ENCODE assay signal across 9 cellular contexts in genomic region chr12:46549527-46550265, GRCh38.
DNase-seq lines count a peak whose midpoint lies in the region; ATAC-seq, FAIRE-seq and TF ChIP-seq lines count a peak whose summit lies in the region.
"Had no signal": no experiment of that assay in that cellular context is flagged by ENCODE, and none has a peak within 500 bp of the region (broad histone marks: within the 10 kb centered on the region; RNA-seq: fewer than 3 reads in every experiment).

No MANE protein-coding gene starts in this region.

- H3K4me3 Mint-ChIP-seq in HFFc6, result peak overlapping the region; percentile 75

- H4K20me1 ChIP-seq in K562 (replicated peaks; ENCODE audit: control insufficient read depth, insufficient read depth, low read length), result no peaks in the 10 kb centered on the region

- FAIRE-seq in K562 (lab: Jason Lieb, UNC), result peak; percentile 83
- FAIRE-seq: small intestine had no signal

- TF ChIP-seq POLR2A in K562 (conservative IDR thresholded peaks at IDR 0.05), result no peak
- TF ChIP-seq POLR2A in tibial nerve (IDR thresholded peaks at IDR 0.05), result no peak

- TSS peak; percentile 98 for BruUV-seq in K562 (replicated peaks; lab: Mats Ljungman, UMichigan)

- H3K27ac ChIP-seq in K562 (ENCODE audit: extremely low read depth, low read depth, low read length), result peak overlapping the region; percentile 78
- no peak overlapping the region for H3K27ac ChIP-seq in tibial nerve

- TF ChIP-seq EP300 in K562 (IDR thresholded peaks at IDR 0.05; ENCODE audit: low read length), result peak; percentile 94
- TF ChIP-seq EP300 in tibial nerve (IDR thresholded peaks at IDR 0.05), result no peak

- peak overlapping the region; percentile 87 for H2AFZ ChIP-seq in K562 (ENCODE audit: low read depth, low read length)

- CTCF ChIA-PET in K562 (lab: Yijun Ruan, JAX; ENCODE audit: low intra/inter-chr PET ratio), result no interaction called here

- H3K36me3 Mint-ChIP-seq in HFFc6 (ENCODE audit: low read depth), result peaks cover 12% of the 10 kb centered on the region

- intact Hi-C loops in K562 (cut with micrococcal nuclease), result loop anchor here (10.0 kb wide), 1 partner anchor 285 kb away; the partner anchor contains the start of gene SLC38A1

- H3K4me3 ChIP-seq in K562 (no peak overlapping the region), tibial nerve (no peak overlapping the region)

- H3K4me1 ChIP-seq in K562 (replicated peaks in 1 of 2; ENCODE audit: control insufficient read depth in 2 of 2, insufficient read depth in 2 of 2, low read length in 2 of 2), result peaks cover 0 to 47% of the 10 kb centered on the region in 2 experiments; a peak in 4 of 5 replicates
- H3K4me1 ChIP-seq in tibial nerve, result peaks cover 0 to 14% (median 0%) of the 10 kb centered on the region in 4 donors

- no peaks in the 10 kb centered on the region for H3K27me3 Mint-ChIP-seq in HFFc6 (ENCODE audit: insufficient read depth)

- ATAC-seq in K562, result peak; percentile 98
- no peak for ATAC-seq in HG02981 (IDR thresholded peaks at IDR 0.05; ENCODE audit: unreplicated experiment)
- ATAC-seq in GM18909 (IDR thresholded peaks at IDR 0.05; ENCODE audit: poor library complexity, unreplicated experiment), result no peak

- peak overlapping the region; percentile 98 for H3K27ac Mint-ChIP-seq in HFFc6

- under 1% methylated on average over 7 of the region's 7 CpGs for WGBS in K562 (ENCODE audit: insufficient coverage, low coverage, missing lambda C conversion rate)
- 65 to 73% methylated on average over 7 of the region's 7 CpGs for WGBS in tibial nerve, 2 donors

- TF ChIP-seq CTCF in HFFc6 (IDR thresholded peaks at IDR 0.05), result no peak
- TF ChIP-seq CTCF in K562 (IDR thresholded peaks at IDR 0.05 in 2 of 3, conservative IDR thresholded peaks at IDR 0.05 in 1 of 3; ENCODE audit: insufficient read depth in 2 of 3, low read depth in 1 of 3, low read length in 3 of 3), result no peak
- no peak for TF ChIP-seq CTCF in tibial nerve (IDR thresholded peaks at IDR 0.05)

- in situ Hi-C loops in K562 (cut with MboI), result no loop called here

- no peaks in the 10 kb centered on the region for H3K79me2 ChIP-seq in K562 (ENCODE audit: control insufficient read depth, insufficient read depth, low read length)

- POLR2A ChIA-PET in K562 (lab: Yijun Ruan, JAX), result interaction anchor here (1.1 kb wide), 1 partner anchor 26 kb away, joined by 4 read pairs; no protein-coding TSS in a partner anchor

- H3K9me3 Mint-ChIP-seq in HFFc6, result peaks cover 7% of the 10 kb centered on the region; the same call in 1 of the 2 replicates

- peak overlapping the region in 1 of 2 experiments; percentile 43; a peak in 2 of 4 replicates for H3K9ac ChIP-seq in K562 (ENCODE audit: insufficient read depth in 1 of 2, low read depth in 2 of 2, low read length in 2 of 2)

- peak; percentile 28 to 35; a peak in 3 of 4 replicates for TF ChIP-seq RAD21 in K562 (CRISPR knock-in tag; conservative IDR thresholded peaks at IDR 0.05 in 1 of 2, IDR thresholded peaks at IDR 0.05 in 1 of 2)

- peaks cover 89% of the 10 kb centered on the region for H3K4me1 Mint-ChIP-seq in HFFc6 (ENCODE audit: low read depth)

- H3K36me3 ChIP-seq in K562 (ENCODE audit: control insufficient read depth, insufficient read depth, low read length) (no peaks in the 10 kb centered on the region), tibial nerve (no peaks in the 10 kb centered on the region)

- H3K9me1 ChIP-seq in K562 (ENCODE audit: control insufficient read depth, insufficient read depth, low read length), result no peaks in the 10 kb centered on the region

- H3K9me3 ChIP-seq in K562 (replicated peaks; ENCODE audit: control insufficient read depth, insufficient read depth, low read depth, low read length) (no peaks in the 10 kb centered on the region), tibial nerve (peaks cover 0 to 3% (median 0%) of the 10 kb centered on the region in 4 donors)

- peak; percentile 82 for DNase-seq in HFFc6
- DNase-seq in SIG-M5 treated with dmso at 0.1 percent for 504 hours (lab: John Stamatoyannopoulos, UW; ENCODE audit: unreplicated experiment), result peak; percentile 87
- DNase-seq in K562 (ENCODE audit: extremely low read depth in 1 of 4, low spot score in 3 of 4), result peak in 2 of 4 experiments; percentile 40 to 73
- peak; percentile 65 for DNase-seq in stimulated activated CD4-positive, alpha-beta T cell treated with anti-CD3 and anti-CD28 coated beads, Interleukin-1b, Interleukin-23, amount 100 ng/mL, for 48 hours
- no peak for DNase-seq in OCI-M2 (lab: John Stamatoyannopoulos, UW; ENCODE audit: unreplicated experiment)
- no peak for DNase-seq in tibial nerve (ENCODE audit: low spot score in 2 of 2)
- DNase-seq: small intestine had no signal

- peak overlapping the region; percentile 63 for H3K4me2 ChIP-seq in K562 (ENCODE audit: insufficient read depth, low read length)

- H3K27me3 ChIP-seq in K562 (ENCODE audit: control insufficient read depth in 2 of 2, insufficient read depth in 2 of 2, low read length in 2 of 2) (no peaks in the 10 kb centered on the region), tibial nerve (no peaks in the 10 kb centered on the region)

TF ChIP-seq in K562, 482 proteins besides CTCF, POLR2A, EP300 and RAD21 (continues in another document):
- TF ChIP-seq ZNF586 (CRISPR knock-in tag; conservative IDR thresholded peaks at IDR 0.05) (peak; percentile 69; the same call in 1 of the 2 replicates), ZNF589 (CRISPR knock-in tag; IDR thresholded peaks at IDR 0.05; ENCODE audit: low read depth) (peak; percentile 87), HDAC1 (IDR thresholded peaks at IDR 0.05) (no peak), MEIS2 (IDR thresholded peaks at IDR 0.05; ENCODE audit: partially characterized antibody) (peak; percentile 59), ZNF766 (CRISPR knock-in tag; conservative IDR thresholded peaks at IDR 0.05) (peak; percentile 65), KLF1 (tag; IDR thresholded peaks at IDR 0.05) (peak; percentile 65; the same call in 1 of the 2 replicates), DPF2 (IDR thresholded peaks at IDR 0.05) (peak; percentile 85), E2F5 (CRISPR knock-in tag; IDR thresholded peaks at IDR 0.05) (0 out of 2 replicates have a peak, but pooled peaks have one; percentile 38), E2F4 (CRISPR knock-in tag; IDR thresholded peaks at IDR 0.05; ENCODE audit: low read depth) (no peak), TCF15 (CRISPR knock-in tag; IDR thresholded peaks at IDR 0.05) (0 out of 2 replicates have a peak, but pooled peaks have one; percentile 10), SIX5 (IDR thresholded peaks at IDR 0.05; ENCODE audit: borderline replicate concordance in 1 of 2, insufficient read depth in 1 of 2, low read depth in 1 of 2, low read length in 2 of 2) (no peak), ZKSCAN8 (CRISPR knock-in tag; IDR thresholded peaks at IDR 0.05) (peak; percentile 67; the same call in 1 of the 2 replicates), ZNF3 (CRISPR knock-in tag; IDR thresholded peaks at IDR 0.05) (0 out of 2 replicates have a peak, but pooled peaks have one; percentile 22), POLR2H (tag; IDR thresholded peaks at IDR 0.05; ENCODE audit: low read depth) (peak; percentile 93), VEZF1 (CRISPR knock-in tag; IDR thresholded peaks at IDR 0.05) (peak; percentile 55), PYGO2 (tag; IDR thresholded peaks at IDR 0.05) (0 out of 2 replicates have a peak, but pooled peaks have one; percentile 3), GTF2F1 (IDR thresholded peaks at IDR 0.05; ENCODE audit: low read depth, low read length) (no peak), GTF2E2 (tag; IDR thresholded peaks at IDR 0.05) (peak; percentile 9; the same call in 1 of the 2 replicates), EHMT2 (IDR thresholded peaks at IDR 0.05) (no peak; the same call in 1 of the 2 replicates), EP400 (IDR thresholded peaks at IDR 0.05) (peak; percentile 78), KDM5B (IDR thresholded peaks at IDR 0.05; ENCODE audit: insufficient replicate concordance, low read depth, low read length) (no peak), MAFK (IDR thresholded peaks at IDR 0.05; ENCODE audit: low read length) (peak; percentile 25; the same call in 1 of the 2 replicates), DMBX1 (CRISPR knock-in tag; IDR thresholded peaks at IDR 0.05; ENCODE audit: borderline replicate concordance) (peak; percentile 67)

Comparison
In these comparisons a context has a peak if more than half of its experiments do, and no peak if none do; other contexts are left out.
1. DNase-seq: peak in HFFc6 (single experiment), SIG-M5 treated with dmso at 0.1 percent for 504 hours (single experiment) and stimulated activated CD4-positive, alpha-beta T cell treated with anti-CD3 and anti-CD28 coated beads, Interleukin-1b, Interleukin-23, amount 100 ng/mL, for 48 hours (single experiment); none in OCI-M2 (single experiment) and tibial nerve (0 of 2).